In the genomic region with DNA sequence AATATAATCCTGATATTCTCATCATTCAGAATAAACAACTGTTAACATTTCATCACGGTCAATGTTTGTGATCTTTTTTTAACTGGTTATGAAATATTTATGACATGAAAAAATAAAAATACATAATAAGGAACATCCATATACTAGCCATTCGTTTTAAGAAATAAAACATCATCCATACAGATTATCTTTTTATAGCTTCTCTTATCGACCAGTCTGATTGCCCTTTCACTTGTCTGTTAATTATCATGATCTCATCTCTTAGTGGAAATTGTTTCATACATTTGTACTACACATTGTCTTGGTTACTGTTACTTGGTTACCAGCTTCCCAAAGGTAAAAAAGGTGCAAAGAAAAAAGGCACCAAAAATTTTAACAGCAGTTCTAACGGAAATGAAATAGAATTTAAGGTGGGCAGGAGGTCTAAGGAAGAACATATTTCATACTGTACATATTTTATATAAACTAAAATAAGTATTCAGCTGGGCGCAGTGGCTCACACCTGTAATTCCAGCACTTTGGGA, we compare ENCODE assay signal across 21 cellular contexts. TPM values are rescaled to one million over a fixed set of nuclear protein-coding genes. Genes with fewer than 3 reads are reported as not detected.
DNase-seq lines count a peak whose midpoint lies in the region; ATAC-seq, FAIRE-seq and TF ChIP-seq lines count a peak whose summit lies in the region.
"Had no signal": no experiment of that assay in that cellular context is flagged by ENCODE, and none has a peak within 500 bp of the region (broad histone marks: within the 10 kb centered on the region; RNA-seq: fewer than 3 reads in every experiment).

No MANE protein-coding gene starts in this region.

- no peak overlapping the region for H3K4me2 ChIP-seq in GM12878 (ENCODE audit: control insufficient read depth, insufficient read depth)
- H3K4me2 ChIP-seq: KMS-11 had no signal

- H3K4me3 ChIP-seq in GM12878: no peak overlapping the region
- no peak overlapping the region for H3K4me3 ChIP-seq in body of pancreas
- H3K4me3 ChIP-seq in gastrocnemius medialis: no peak overlapping the region

- RAD21 ChIA-PET in GM12878 (lab: Charles Lee; ENCODE audit: unreplicated experiment): interaction anchor here (0.9 to 1.5 kb wide), 2 partner anchors 9 to 196 kb away, joined by 3 to 4 read pairs; no protein-coding TSS in a partner anchor

- WGBS in GM12878 (ENCODE audit: insufficient coverage, insufficient replicate concordance, low lambda C conversion rate, missing lambda C conversion rate): 79% methylated on average over 5 of the region's 5 CpGs
- 51 to 56% methylated on average over 5 of the region's 5 CpGs for WGBS in body of pancreas, 2 donors

- H4K20me1 ChIP-seq in GM12878 (ENCODE audit: control insufficient read depth, insufficient read depth): no peaks in the 10 kb centered on the region

- intact Hi-C loops in GM12878 (cut with micrococcal nuclease; ENCODE audit: unreplicated experiment): no loop called here
- intact Hi-C loops in left colon (cut with DNase I, micrococcal nuclease): no loop called here
- intact Hi-C loops in body of pancreas (cut with DNase I): no loop called here
- intact Hi-C loops in gastrocnemius medialis (cut with DNase I; ENCODE audit: low total_unique reads): no loop called here

- H2AFZ ChIP-seq in GM12878 (ENCODE audit: control insufficient read depth, low read depth, low read length): no peak overlapping the region

- TF ChIP-seq CTCF in GM12878 (IDR thresholded peaks at IDR 0.05 in 2 of 3, conservative IDR thresholded peaks at IDR 0.05 in 1 of 3; ENCODE audit: control insufficient read depth in 2 of 3, extremely low read depth in 1 of 3, insufficient read depth in 1 of 3, low read depth in 3 of 3, low read length in 3 of 3): no peak
- no peak for TF ChIP-seq CTCF in body of pancreas (IDR thresholded peaks at IDR 0.05)
- no peak for TF ChIP-seq CTCF in gastrocnemius medialis (IDR thresholded peaks at IDR 0.05 in 4 of 5, conservative IDR thresholded peaks at IDR 0.05 in 1 of 5)

- H3K27me3 ChIP-seq in GM12878 (replicated peaks in 1 of 2; ENCODE audit: control insufficient read depth in 2 of 2, insufficient read depth in 2 of 2, low read length in 1 of 2) (no peaks in the 10 kb centered on the region), body of pancreas (no peaks in the 10 kb centered on the region), gastrocnemius medialis (no peaks in the 10 kb centered on the region)

- H3K36me3 ChIP-seq in GM12878 (ENCODE audit: control insufficient read depth in 2 of 2, insufficient read depth in 2 of 2, low read length in 1 of 2) (no peaks in the 10 kb centered on the region), body of pancreas (replicated peaks in 1 of 2; ENCODE audit: insufficient read depth in 1 of 2, low read depth in 2 of 2) (no peaks in the 10 kb centered on the region), gastrocnemius medialis (no peaks in the 10 kb centered on the region)

- FAIRE-seq in GM12878 (lab: Jason Lieb, UNC): no peak
- FAIRE-seq: GM12891, HTR-8/SVneo had no signal

- no peak for TF ChIP-seq POLR2A in GM12878 (IDR thresholded peaks at IDR 0.05; ENCODE audit: low read depth, low read length)
- TF ChIP-seq POLR2A in body of pancreas (IDR thresholded peaks at IDR 0.05): no peak
- TF ChIP-seq POLR2A in gastrocnemius medialis (IDR thresholded peaks at IDR 0.05): no peak

- H3K27ac ChIP-seq in GM12878 (ENCODE audit: control insufficient read depth, insufficient read depth) (no peak overlapping the region), body of pancreas (no peak overlapping the region), gastrocnemius medialis (no peak overlapping the region)
- H3K27ac ChIP-seq: KMS-11 had no signal

- H3K79me2 ChIP-seq in GM12878 (ENCODE audit: control insufficient read depth, insufficient read depth, low read length): no peaks in the 10 kb centered on the region; the same call in 1 of the 2 replicates

- DNase-seq in NCI-H748 (lab: John Stamatoyannopoulos, UW; ENCODE audit: unreplicated experiment) (peak; percentile 32), NCI-H748 treated with DMSO at 0.1 percent for 48 hours (lab: John Stamatoyannopoulos, UW) (no peak), GM12878 (ENCODE audit: low read depth, low spot score) (no peak), left colon (no peak), superior temporal gyrus (ENCODE audit: extremely low spot score) (peak; percentile 29), amygdala (lab: John Stamatoyannopoulos, UW) (no peak), body of pancreas (no peak), gastrocnemius medialis (no peak)
- DNase-seq: H9; NCI-H1105; NCI-H1694 treated with DMSO at 0.1 percent for 48 hours; NCI-H2081 treated with DMSO at 0.1 percent for 48 hours; NCI-H2227 treated with DMSO at 0.1 percent for 48 hours; NCI-H510A; NCI-H774; NK-92 treated with Interleukin-12 subunit alpha and Interleukin-12 subunit beta, amount 100 ng/mL, for 24 hours; SIG-M5 had no signal

- no peak for TF ChIP-seq EP300 in GM12878 (IDR thresholded peaks at IDR 0.05; ENCODE audit: borderline replicate concordance in 1 of 2, control insufficient read depth in 1 of 2, low read depth in 2 of 2, low read length in 2 of 2)

- H3K9me3 ChIP-seq in GM12878 (replicated peaks; ENCODE audit: control insufficient read depth, insufficient read depth, low read length) (no peaks in the 10 kb centered on the region), body of pancreas (no peaks in the 10 kb centered on the region), gastrocnemius medialis (no peaks in the 10 kb centered on the region)

- H3K4me1 ChIP-seq in GM12878 (ENCODE audit: control insufficient read depth, insufficient read depth, low read length) (no peaks in the 10 kb centered on the region), body of pancreas (peaks cover 78% of the 10 kb centered on the region), gastrocnemius medialis (peaks cover 63 to 65% of the 10 kb centered on the region in 2 donors)

- no peak for TF ChIP-seq RAD21 in GM12878 (IDR thresholded peaks at IDR 0.05; ENCODE audit: insufficient read depth, low read depth, low read length)

- no TSS peak for BruUV-seq in GM12878 (replicated peaks; lab: Mats Ljungman, UMichigan)

- CTCF ChIA-PET in GM12878 (lab: Yijun Ruan, JAX): interaction anchor here (1.0 to 1.8 kb wide), 4 partner anchors 98 to 366 kb away, joined by 3 to 4 read pairs (median 4); no protein-coding TSS in a partner anchor

- H3K9ac ChIP-seq in GM12878 (ENCODE audit: control insufficient read depth, insufficient read depth, low read length): no peak overlapping the region
- H3K9ac ChIP-seq: KMS-11 had no signal

- in situ Hi-C loops in GM12878 (cut with MboI): no loop called here
- in situ Hi-C loops in gastrocnemius medialis (cut with MboI; ENCODE audit: low sequenced_read_pairs in 4 of 4): no loop called here

- SMC1A ChIA-PET in GM12878 (lab: Charles Lee; ENCODE audit: uncharacterized antibody, unreplicated experiment): interaction anchor here (0.6 to 4.6 kb wide), 10 partner anchors 9 to 365 kb away, joined by 3 to 17 read pairs (median 3); no protein-coding TSS in a partner anchor

- ATAC-seq in GM12878 (peak; percentile 10; the same call in 1 of the 3 replicates), left colon (peak; percentile 36), body of pancreas (no peak), gastrocnemius medialis (no peak)
- ATAC-seq: SK-N-SH treated with all-trans-retinoic acid at 6 μM for 48 hours had no signal

- POLR2A ChIA-PET in GM12878 (lab: Charles Lee): interaction anchor here (0.9 to 1.5 kb wide), 3 partner anchors 9 to 215 kb away, joined by 3 to 6 read pairs (median 3); a partner anchor contains a TSS

TF ChIP-seq in GM12878, 131 proteins besides CTCF, POLR2A, EP300 and RAD21 (continues in another document):
- TF ChIP-seq RFX5 (IDR thresholded peaks at IDR 0.05; ENCODE audit: low read depth, low read length): no peak
- no peak for TF ChIP-seq NR2F1 (conservative IDR thresholded peaks at IDR 0.05)
- TF ChIP-seq TCF12 (IDR thresholded peaks at IDR 0.05; ENCODE audit: low read depth, low read length): no peak
- TF ChIP-seq ZNF217 (IDR thresholded peaks at IDR 0.05): no peak
- no peak for TF ChIP-seq SMARCA5 (IDR thresholded peaks at IDR 0.05)

RNA-seq across cellular contexts. Expression of a gene that starts 8.4 kb away (rescaled TPM):
- total RNA-seq in GM12878 (2013; cell fraction: nucleolus; rRNA removed): 415 and 429 TPM in 2 replicates
- total RNA-seq in GM12878 (2014; rRNA removed) (40.8 and 44.4 TPM in 2 replicates), GM12878 (2014; rRNA removed; fragmentation: Illumina TruSeq; extraction: Trizol) (56.7 and 61.5 TPM in 2 replicates), GM12878 (2021) (50.7 and 55.0 TPM in 2 replicates), left colon (100 to 1,000 TPM; 101 to 102 TPM), body of pancreas (10 to 100 TPM; 38.9 to 44.2 TPM), gastrocnemius medialis (10 to 100 TPM; 35.1 to 60.5 (median 54.1) TPM)
- polyA plus RNA-seq in GM12878 (2011; ENCODE audit: low read depth): 10.5 TPM
- polyA plus RNA-seq in GM12878 (2011; rRNA removed) (100 and 103 TPM in 2 replicates), GM12878 (2014; fragmentation: Illumina TruSeq; extraction: Trizol) (58.9 and 68.4 TPM in 2 replicates), GM12878 (2014; fragmentation: Nextera tagmentation; extraction: Ambion mirVana) (10 to 100 TPM; 11.7 to 12.2 TPM), GM12878 (2014; rRNA removed) (30.2 and 34.3 TPM in 2 replicates), GM12878 (2016; fragmentation: Nextera tagmentation; extraction: Ambion mirVana) (10 to 100 TPM; 12.7 to 14.6 TPM)
- 47.0 and 48.2 TPM in 2 replicates for polyA plus RNA-seq in GM12878 (2011; cell fraction: cytosol; rRNA removed)
- polyA plus RNA-seq in GM12878 (2011; cell fraction: nucleus; rRNA removed): 161 and 233 TPM in 2 replicates
- 13.4 and 14.7 TPM in 2 replicates for polyA plus RNA-seq in GM12878 (2012)
- 96.1 and 161 TPM in 2 replicates for polyA minus RNA-seq in GM12878 (2011; rRNA and poly(A)+ RNA removed)
- 36.5 and 64.2 TPM in 2 replicates for polyA minus RNA-seq in GM12878 (2011; cell fraction: cytosol; rRNA and poly(A)+ RNA removed)
- 123 and 145 TPM in 2 replicates for polyA minus RNA-seq in GM12878 (2011; cell fraction: nucleus; rRNA and poly(A)+ RNA removed)

Comparison
In these comparisons a context has a peak if more than half of its experiments do, and no peak if none do; other contexts are left out.
1. DNase-seq: peak in NCI-H748 (single experiment) and superior temporal gyrus (single experiment); none in NCI-H748 treated with DMSO at 0.1 percent for 48 hours (single experiment), GM12878 (single experiment), left colon (0 of 2), amygdala (0 of 56), body of pancreas (0 of 4) and gastrocnemius medialis (0 of 2).
2. ATAC-seq: peak in GM12878 (single experiment) and left colon (single experiment); none in body of pancreas (single experiment) and gastrocnemius medialis (0 of 2).